ENCODE assay signal across 1 cellular context in genomic region chr14:34420547-34421150, GRCh38.
TF ChIP-seq lines count a peak whose summit lies in the region.

No MANE protein-coding gene starts in this region.

TF ChIP-seq in H1, 55 proteins besides CTCF, POLR2A, EP300 and RAD21:
- TF ChIP-seq SP4 (IDR thresholded peaks at IDR 0.05; ENCODE audit: low read length) (no peak), POLR2AphosphoS5 (IDR thresholded peaks at IDR 0.05; ENCODE audit: low read depth, low read length) (no peak), MAFK (IDR thresholded peaks at IDR 0.05; ENCODE audit: low read depth, low read length) (no peak), BRCA1 (IDR thresholded peaks at IDR 0.05; ENCODE audit: low read depth, low read length) (no peak), ASH2L (IDR thresholded peaks at IDR 0.05; ENCODE audit: low read length) (no peak), TAF7 (optimal IDR thresholded peaks at IDR 0.05; ENCODE audit: borderline replicate concordance, low read depth, low read length) (no peak), EGR1 (IDR thresholded peaks at IDR 0.05; ENCODE audit: borderline replicate concordance, low read depth, low read length) (no peak), HDAC2 (IDR thresholded peaks at IDR 0.05; ENCODE audit: borderline replicate concordance in 1 of 2, low read depth in 2 of 2, low read length in 2 of 2) (no peak), KDM4A (IDR thresholded peaks at IDR 0.05; ENCODE audit: low read depth, low read length, severe bottlenecking) (no peak), RBBP5 (IDR thresholded peaks at IDR 0.05; ENCODE audit: borderline replicate concordance, low read depth, low read length) (no peak), CTBP2 (IDR thresholded peaks at IDR 0.05; ENCODE audit: borderline replicate concordance, insufficient read depth, insufficient read length, low read length) (no peak), JUND (IDR thresholded peaks at IDR 0.05; ENCODE audit: low read length) (no peak), YY1 (IDR thresholded peaks at IDR 0.05; ENCODE audit: low read depth, low read length) (no peak), RFX5 (IDR thresholded peaks at IDR 0.05; ENCODE audit: borderline replicate concordance, low read depth, low read length) (no peak), RNF2 (IDR thresholded peaks at IDR 0.05; ENCODE audit: borderline replicate concordance, low read depth, low read length, missing control alignments, poor library complexity, severe bottlenecking) (no peak), SP1 (IDR thresholded peaks at IDR 0.05; ENCODE audit: low read depth, low read length) (no peak), CBX8 (IDR thresholded peaks at IDR 0.05; ENCODE audit: borderline replicate concordance, low read depth, low read length) (no peak), ZNF274 (IDR thresholded peaks at IDR 0.05; ENCODE audit: borderline replicate concordance, extremely low read depth, low read length) (no peak), RXRA (IDR thresholded peaks at IDR 0.05; ENCODE audit: insufficient read depth, low read depth, low read length) (no peak), SIN3A (conservative IDR thresholded peaks at IDR 0.05 in 1 of 2, IDR thresholded peaks at IDR 0.05 in 1 of 2; ENCODE audit: low read depth in 1 of 2, low read length in 2 of 2) (no peak)
